1 cellular context compared by ENCODE assay signal in the genomic region with DNA sequence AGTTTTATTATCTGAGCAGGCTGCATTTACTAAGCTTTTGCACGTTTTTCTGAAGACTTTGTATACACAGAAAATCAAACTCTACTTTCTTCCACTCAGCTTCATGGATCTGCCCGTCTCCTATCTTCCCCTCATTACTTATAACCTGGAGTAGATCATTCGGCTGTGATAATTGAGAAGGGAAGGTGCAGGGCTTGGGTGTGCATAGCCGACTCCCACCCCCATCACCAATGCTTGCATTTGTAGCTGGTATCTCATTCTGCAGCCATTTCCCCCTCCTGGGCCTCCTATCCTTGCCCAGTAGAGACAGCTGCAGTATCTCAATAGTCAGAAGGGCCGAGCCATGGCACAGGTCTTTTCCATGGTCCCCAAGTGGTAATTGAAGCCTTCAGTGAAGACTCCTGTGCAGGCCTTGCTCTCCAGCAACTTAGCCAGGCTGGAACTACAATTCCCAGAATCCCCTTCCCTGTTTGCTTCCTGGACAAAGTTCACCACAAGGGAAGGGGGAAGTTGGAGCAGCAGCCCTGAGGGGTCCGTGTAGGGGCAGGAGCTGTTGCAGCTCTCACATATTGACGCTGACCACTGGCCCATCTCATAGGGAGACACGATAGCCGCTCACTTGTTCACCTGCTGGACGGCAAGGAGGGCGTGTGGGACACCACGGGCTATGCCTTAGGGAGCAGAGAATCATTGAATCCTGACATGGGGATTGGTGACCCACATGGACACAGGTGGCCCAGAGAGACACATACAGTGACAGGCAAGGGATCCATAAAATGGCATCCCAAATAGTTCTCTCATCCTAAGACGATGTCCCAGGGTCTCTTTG.
TF ChIP-seq lines count a peak whose summit lies in the region.

No MANE protein-coding gene starts in this region.

TF ChIP-seq in K562, 482 proteins besides CTCF, POLR2A, EP300 and RAD21 (continued from another document and continues in another):
- TF ChIP-seq, protein P1, sequence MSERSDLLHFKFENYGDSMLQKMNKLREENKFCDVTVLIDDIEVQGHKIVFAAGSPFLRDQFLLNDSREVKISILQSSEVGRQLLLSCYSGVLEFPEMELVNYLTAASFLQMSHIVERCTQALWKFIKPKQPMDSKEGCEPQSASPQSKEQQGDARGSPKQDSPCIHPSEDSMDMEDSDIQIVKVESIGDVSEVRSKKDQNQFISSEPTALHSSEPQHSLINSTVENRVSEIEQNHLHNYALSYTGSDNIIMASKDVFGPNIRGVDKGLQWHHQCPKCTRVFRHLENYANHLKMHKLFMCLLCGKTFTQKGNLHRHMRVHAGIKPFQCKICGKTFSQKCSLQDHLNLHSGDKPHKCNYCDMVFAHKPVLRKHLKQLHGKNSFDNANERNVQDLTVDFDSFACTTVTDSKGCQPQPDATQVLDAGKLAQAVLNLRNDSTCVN (CRISPR knock-in tag; IDR thresholded peaks at IDR 0.05), result no peak
- no peak for TF ChIP-seq RB1 (IDR thresholded peaks at IDR 0.05; ENCODE audit: low read depth)
- TF ChIP-seq ZNF561 (CRISPR knock-in tag; conservative IDR thresholded peaks at IDR 0.05), result no peak
- TF ChIP-seq NR4A1 (CRISPR knock-in tag; IDR thresholded peaks at IDR 0.05), result no peak
- TF ChIP-seq NR4A1 (tag; IDR thresholded peaks at IDR 0.05), result 0 out of 2 replicates have a peak, but pooled peaks have one; percentile 60
- TF ChIP-seq ESRRB (CRISPR knock-in tag; IDR thresholded peaks at IDR 0.05; ENCODE audit: borderline replicate concordance), result no peak
- no peak for TF ChIP-seq HLTF (IDR thresholded peaks at IDR 0.05)
- TF ChIP-seq ZNF140 (CRISPR knock-in tag; IDR thresholded peaks at IDR 0.05), result no peak
- TF ChIP-seq, protein P2, sequence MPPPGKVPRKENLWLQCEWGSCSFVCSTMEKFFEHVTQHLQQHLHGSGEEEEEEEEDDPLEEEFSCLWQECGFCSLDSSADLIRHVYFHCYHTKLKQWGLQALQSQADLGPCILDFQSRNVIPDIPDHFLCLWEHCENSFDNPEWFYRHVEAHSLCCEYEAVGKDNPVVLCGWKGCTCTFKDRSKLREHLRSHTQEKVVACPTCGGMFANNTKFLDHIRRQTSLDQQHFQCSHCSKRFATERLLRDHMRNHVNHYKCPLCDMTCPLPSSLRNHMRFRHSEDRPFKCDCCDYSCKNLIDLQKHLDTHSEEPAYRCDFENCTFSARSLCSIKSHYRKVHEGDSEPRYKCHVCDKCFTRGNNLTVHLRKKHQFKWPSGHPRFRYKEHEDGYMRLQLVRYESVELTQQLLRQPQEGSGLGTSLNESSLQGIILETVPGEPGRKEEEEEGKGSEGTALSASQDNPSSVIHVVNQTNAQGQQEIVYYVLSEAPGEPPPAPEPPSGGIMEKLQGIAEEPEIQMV (tag; conservative IDR thresholded peaks at IDR 0.05; ENCODE audit: low read depth), result no peak
- no peak for TF ChIP-seq SNIP1 (IDR thresholded peaks at IDR 0.05; ENCODE audit: low read depth)
- TF ChIP-seq, protein P3, sequence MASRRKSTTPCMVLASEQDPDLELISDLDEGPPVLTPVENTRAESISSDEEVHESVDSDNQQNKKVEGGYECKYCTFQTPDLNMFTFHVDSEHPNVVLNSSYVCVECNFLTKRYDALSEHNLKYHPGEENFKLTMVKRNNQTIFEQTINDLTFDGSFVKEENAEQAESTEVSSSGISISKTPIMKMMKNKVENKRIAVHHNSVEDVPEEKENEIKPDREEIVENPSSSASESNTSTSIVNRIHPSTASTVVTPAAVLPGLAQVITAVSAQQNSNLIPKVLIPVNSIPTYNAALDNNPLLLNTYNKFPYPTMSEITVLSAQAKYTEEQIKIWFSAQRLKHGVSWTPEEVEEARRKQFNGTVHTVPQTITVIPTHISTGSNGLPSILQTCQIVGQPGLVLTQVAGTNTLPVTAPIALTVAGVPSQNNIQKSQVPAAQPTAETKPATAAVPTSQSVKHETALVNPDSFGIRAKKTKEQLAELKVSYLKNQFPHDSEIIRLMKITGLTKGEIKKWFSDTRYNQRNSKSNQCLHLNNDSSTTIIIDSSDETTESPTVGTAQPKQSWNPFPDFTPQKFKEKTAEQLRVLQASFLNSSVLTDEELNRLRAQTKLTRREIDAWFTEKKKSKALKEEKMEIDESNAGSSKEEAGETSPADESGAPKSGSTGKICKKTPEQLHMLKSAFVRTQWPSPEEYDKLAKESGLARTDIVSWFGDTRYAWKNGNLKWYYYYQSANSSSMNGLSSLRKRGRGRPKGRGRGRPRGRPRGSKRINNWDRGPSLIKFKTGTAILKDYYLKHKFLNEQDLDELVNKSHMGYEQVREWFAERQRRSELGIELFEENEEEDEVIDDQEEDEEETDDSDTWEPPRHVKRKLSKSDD (conservative IDR thresholded peaks at IDR 0.05; ENCODE audit: low read length), result no peak
- TF ChIP-seq ZNF668 (CRISPR knock-in tag; IDR thresholded peaks at IDR 0.05), result no peak
- TF ChIP-seq ZNF324 (CRISPR knock-in tag; IDR thresholded peaks at IDR 0.05), result no peak
- no peak for TF ChIP-seq ZNF175 (CRISPR knock-in tag; IDR thresholded peaks at IDR 0.05; ENCODE audit: low read depth)
- TF ChIP-seq HEY1 (CRISPR knock-in tag; IDR thresholded peaks at IDR 0.05; ENCODE audit: borderline replicate concordance), result no peak
- no peak for TF ChIP-seq ZNF165 (CRISPR knock-in tag; IDR thresholded peaks at IDR 0.05; ENCODE audit: borderline replicate concordance)
- TF ChIP-seq SRSF9 (IDR thresholded peaks at IDR 0.05; ENCODE audit: borderline replicate concordance, low read depth, low read length), result no peak
- no peak for TF ChIP-seq ZNF780A (CRISPR knock-in tag; IDR thresholded peaks at IDR 0.05)
- no peak for TF ChIP-seq POLR2AphosphoS5 (IDR thresholded peaks at IDR 0.05; ENCODE audit: control insufficient read depth, insufficient read depth, low read depth, low read length)
- TF ChIP-seq, protein P4, sequence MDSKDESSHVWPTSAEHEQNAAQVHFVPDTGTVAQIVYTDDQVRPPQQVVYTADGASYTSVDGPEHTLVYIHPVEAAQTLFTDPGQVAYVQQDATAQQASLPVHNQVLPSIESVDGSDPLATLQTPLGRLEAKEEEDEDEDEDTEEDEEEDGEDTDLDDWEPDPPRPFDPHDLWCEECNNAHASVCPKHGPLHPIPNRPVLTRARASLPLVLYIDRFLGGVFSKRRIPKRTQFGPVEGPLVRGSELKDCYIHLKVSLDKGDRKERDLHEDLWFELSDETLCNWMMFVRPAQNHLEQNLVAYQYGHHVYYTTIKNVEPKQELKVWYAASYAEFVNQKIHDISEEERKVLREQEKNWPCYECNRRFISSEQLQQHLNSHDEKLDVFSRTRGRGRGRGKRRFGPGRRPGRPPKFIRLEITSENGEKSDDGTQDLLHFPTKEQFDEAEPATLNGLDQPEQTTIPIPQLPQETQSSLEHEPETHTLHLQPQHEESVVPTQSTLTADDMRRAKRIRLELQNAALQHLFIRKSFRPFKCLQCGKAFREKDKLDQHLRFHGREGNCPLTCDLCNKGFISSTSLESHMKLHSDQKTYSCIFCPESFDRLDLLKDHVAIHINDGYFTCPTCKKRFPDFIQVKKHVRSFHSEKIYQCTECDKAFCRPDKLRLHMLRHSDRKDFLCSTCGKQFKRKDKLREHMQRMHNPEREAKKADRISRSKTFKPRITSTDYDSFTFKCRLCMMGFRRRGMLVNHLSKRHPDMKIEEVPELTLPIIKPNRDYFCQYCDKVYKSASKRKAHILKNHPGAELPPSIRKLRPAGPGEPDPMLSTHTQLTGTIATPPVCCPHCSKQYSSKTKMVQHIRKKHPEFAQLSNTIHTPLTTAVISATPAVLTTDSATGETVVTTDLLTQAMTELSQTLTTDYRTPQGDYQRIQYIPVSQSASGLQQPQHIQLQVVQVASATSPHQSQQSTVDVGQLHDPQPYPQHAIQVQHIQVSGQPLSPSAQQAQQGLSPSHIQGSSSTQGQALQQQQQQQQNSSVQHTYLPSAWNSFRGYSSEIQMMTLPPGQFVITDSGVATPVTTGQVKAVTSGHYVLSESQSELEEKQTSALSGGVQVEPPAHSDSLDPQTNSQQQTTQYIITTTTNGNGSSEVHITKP (IDR thresholded peaks at IDR 0.05; ENCODE audit: partially characterized antibody), result peak; percentile 15
- TF ChIP-seq CBX1 (IDR thresholded peaks at IDR 0.05; ENCODE audit: low read depth), result 0 out of 2 replicates have a peak, but pooled peaks have one; percentile 30
- TF ChIP-seq TEAD4 (IDR thresholded peaks at IDR 0.05; ENCODE audit: low read length), result no peak
- TF ChIP-seq TEAD4 (CRISPR knock-in tag; IDR thresholded peaks at IDR 0.05; ENCODE audit: borderline replicate concordance), result no peak
- no peak for TF ChIP-seq FOXM1 (IDR thresholded peaks at IDR 0.05; ENCODE audit: low read depth)
- TF ChIP-seq FOXM1 (CRISPR knock-in tag; IDR thresholded peaks at IDR 0.05; ENCODE audit: low read depth), result no peak
- no peak for TF ChIP-seq CHCHD3 (CRISPR knock-in tag; IDR thresholded peaks at IDR 0.05)
- no peak for TF ChIP-seq ZNF583 (CRISPR knock-in tag; IDR thresholded peaks at IDR 0.05)
- no peak for TF ChIP-seq BACH1 (tag; IDR thresholded peaks at IDR 0.05)
- TF ChIP-seq, protein P5, sequence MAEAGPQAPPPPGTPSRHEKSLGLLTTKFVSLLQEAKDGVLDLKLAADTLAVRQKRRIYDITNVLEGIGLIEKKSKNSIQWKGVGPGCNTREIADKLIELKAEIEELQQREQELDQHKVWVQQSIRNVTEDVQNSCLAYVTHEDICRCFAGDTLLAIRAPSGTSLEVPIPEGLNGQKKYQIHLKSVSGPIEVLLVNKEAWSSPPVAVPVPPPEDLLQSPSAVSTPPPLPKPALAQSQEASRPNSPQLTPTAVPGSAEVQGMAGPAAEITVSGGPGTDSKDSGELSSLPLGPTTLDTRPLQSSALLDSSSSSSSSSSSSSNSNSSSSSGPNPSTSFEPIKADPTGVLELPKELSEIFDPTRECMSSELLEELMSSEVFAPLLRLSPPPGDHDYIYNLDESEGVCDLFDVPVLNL (CRISPR knock-in tag; IDR thresholded peaks at IDR 0.05; ENCODE audit: low read depth), result no peak
- no peak for TF ChIP-seq ZSCAN29 (IDR thresholded peaks at IDR 0.05)
- peak; percentile 71; the same call in 1 of the 2 replicates for TF ChIP-seq SREBF1 (IDR thresholded peaks at IDR 0.05; ENCODE audit: borderline replicate concordance, low read depth, low read length)
- no peak for TF ChIP-seq ARID1B (IDR thresholded peaks at IDR 0.05)
- no peak for TF ChIP-seq ZNF589 (CRISPR knock-in tag; IDR thresholded peaks at IDR 0.05; ENCODE audit: low read depth)
- TF ChIP-seq MYC (IDR thresholded peaks at IDR 0.05; ENCODE audit: low read depth, low read length), result peak; percentile 70
- TF ChIP-seq MYC (CRISPR knock-in tag; IDR thresholded peaks at IDR 0.05; ENCODE audit: borderline replicate concordance, low read depth), result no peak
- no peak for TF ChIP-seq ZNF764 (CRISPR knock-in tag; IDR thresholded peaks at IDR 0.05; ENCODE audit: low read depth)
- TF ChIP-seq ZNF436 (CRISPR knock-in tag; IDR thresholded peaks at IDR 0.05), result no peak
- TF ChIP-seq, protein P6, sequence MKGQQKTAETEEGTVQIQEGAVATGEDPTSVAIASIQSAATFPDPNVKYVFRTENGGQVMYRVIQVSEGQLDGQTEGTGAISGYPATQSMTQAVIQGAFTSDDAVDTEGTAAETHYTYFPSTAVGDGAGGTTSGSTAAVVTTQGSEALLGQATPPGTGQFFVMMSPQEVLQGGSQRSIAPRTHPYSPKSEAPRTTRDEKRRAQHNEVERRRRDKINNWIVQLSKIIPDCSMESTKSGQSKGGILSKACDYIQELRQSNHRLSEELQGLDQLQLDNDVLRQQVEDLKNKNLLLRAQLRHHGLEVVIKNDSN (CRISPR knock-in tag; IDR thresholded peaks at IDR 0.05), result no peak; the same call in 1 of the 2 replicates
- no peak for TF ChIP-seq MCM5 (IDR thresholded peaks at IDR 0.05; ENCODE audit: low read depth)
- TF ChIP-seq CBFB (CRISPR knock-in tag; IDR thresholded peaks at IDR 0.05), result no peak
- TF ChIP-seq KHSRP (IDR thresholded peaks at IDR 0.05), result no peak
- TF ChIP-seq THRAP3 (IDR thresholded peaks at IDR 0.05; ENCODE audit: borderline replicate concordance), result no peak
- no peak for TF ChIP-seq GABPB2 (CRISPR knock-in tag; conservative IDR thresholded peaks at IDR 0.05)
- TF ChIP-seq IRF2 (CRISPR knock-in tag; IDR thresholded peaks at IDR 0.05), result no peak
- TF ChIP-seq, protein P7, sequence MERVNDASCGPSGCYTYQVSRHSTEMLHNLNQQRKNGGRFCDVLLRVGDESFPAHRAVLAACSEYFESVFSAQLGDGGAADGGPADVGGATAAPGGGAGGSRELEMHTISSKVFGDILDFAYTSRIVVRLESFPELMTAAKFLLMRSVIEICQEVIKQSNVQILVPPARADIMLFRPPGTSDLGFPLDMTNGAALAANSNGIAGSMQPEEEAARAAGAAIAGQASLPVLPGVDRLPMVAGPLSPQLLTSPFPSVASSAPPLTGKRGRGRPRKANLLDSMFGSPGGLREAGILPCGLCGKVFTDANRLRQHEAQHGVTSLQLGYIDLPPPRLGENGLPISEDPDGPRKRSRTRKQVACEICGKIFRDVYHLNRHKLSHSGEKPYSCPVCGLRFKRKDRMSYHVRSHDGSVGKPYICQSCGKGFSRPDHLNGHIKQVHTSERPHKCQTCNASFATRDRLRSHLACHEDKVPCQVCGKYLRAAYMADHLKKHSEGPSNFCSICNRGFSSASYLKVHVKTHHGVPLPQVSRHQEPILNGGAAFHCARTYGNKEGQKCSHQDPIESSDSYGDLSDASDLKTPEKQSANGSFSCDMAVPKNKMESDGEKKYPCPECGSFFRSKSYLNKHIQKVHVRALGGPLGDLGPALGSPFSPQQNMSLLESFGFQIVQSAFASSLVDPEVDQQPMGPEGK (CRISPR knock-in tag; IDR thresholded peaks at IDR 0.05; ENCODE audit: borderline replicate concordance), result no peak
- TF ChIP-seq, protein P8, sequence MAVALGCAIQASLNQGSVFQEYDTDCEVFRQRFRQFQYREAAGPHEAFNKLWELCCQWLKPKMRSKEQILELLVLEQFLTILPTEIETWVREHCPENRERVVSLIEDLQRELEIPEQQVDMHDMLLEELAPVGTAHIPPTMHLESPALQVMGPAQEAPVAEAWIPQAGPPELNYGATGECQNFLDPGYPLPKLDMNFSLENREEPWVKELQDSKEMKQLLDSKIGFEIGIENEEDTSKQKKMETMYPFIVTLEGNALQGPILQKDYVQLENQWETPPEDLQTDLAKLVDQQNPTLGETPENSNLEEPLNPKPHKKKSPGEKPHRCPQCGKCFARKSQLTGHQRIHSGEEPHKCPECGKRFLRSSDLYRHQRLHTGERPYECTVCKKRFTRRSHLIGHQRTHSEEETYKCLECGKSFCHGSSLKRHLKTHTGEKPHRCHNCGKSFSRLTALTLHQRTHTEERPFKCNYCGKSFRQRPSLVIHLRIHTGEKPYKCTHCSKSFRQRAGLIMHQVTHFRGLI (CRISPR knock-in tag; IDR thresholded peaks at IDR 0.05), result no peak
- TF ChIP-seq, protein P9, sequence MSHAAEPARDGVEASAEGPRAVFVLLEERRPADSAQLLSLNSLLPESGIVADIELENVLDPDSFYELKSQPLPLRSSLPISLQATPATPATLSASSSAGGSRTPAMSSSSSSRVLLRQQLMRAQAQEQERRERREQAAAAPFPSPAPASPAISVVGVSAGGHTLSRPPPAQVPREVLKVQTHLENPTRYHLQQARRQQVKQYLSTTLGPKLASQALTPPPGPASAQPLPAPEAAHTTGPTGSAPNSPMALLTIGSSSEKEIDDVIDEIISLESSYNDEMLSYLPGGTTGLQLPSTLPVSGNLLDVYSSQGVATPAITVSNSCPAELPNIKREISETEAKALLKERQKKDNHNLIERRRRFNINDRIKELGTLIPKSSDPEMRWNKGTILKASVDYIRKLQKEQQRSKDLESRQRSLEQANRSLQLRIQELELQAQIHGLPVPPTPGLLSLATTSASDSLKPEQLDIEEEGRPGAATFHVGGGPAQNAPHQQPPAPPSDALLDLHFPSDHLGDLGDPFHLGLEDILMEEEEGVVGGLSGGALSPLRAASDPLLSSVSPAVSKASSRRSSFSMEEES (CRISPR knock-in tag; IDR thresholded peaks at IDR 0.05), result no peak
- no peak for TF ChIP-seq SMARCE1 (IDR thresholded peaks at IDR 0.05)
- peak; percentile 100 for TF ChIP-seq NR2C2 (CRISPR knock-in tag; IDR thresholded peaks at IDR 0.05)
- TF ChIP-seq NR2C2 (tag; IDR thresholded peaks at IDR 0.05), result peak; percentile 100
